8 cellular contexts compared by ENCODE assay signal in the genomic region with DNA sequence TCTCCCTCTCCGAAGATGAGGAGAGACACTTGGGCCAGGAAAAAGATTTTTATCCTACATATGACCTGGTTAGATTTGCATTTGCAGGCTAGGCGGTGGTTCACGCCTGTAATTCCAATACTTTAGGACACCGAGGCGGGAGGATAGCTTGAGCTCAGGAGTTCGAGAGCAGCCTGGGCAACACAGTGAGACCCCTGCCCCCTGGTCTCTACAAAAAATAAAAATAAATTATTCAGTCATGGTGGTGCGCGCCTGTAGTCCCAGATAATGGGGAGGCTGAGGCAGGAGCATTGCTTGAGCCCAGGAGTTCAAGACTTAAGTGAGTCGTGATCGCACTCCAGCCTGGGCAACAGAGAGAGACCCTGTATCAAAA. TPM values are rescaled to one million over a fixed set of nuclear protein-coding genes. Genes with fewer than 3 reads are reported as not detected.
DNase-seq lines count a peak whose midpoint lies in the region; TF ChIP-seq lines count a peak whose summit lies in the region.

No MANE protein-coding gene starts in this region.

- H3K4me3 Mint-ChIP-seq in activated CD4-positive, alpha-beta T cell treated with anti-CD3 and anti-CD28 coated beads, Interleukin-2, amount 10 ng/mL, durations not matched to agents 24 days and 14 days, result peak overlapping the region; percentile 98

- TF ChIP-seq CTCF in liver (IDR thresholded peaks at IDR 0.05; ENCODE audit: low read depth, low read length, missing input control), result no peak

- H3K4me3 ChIP-seq in adipocyte (ENCODE audit: low read length) (peak overlapping the region; percentile 90), liver (ENCODE audit: low read depth in 1 of 3, low read length in 3 of 3) (peak overlapping the region in 2 of 3 donors; percentile 70 to 87)

- no peak for TF ChIP-seq RAD21 in liver (IDR thresholded peaks at IDR 0.05)

- no peak overlapping the region for H3K27ac Mint-ChIP-seq in activated CD4-positive, alpha-beta T cell treated with anti-CD3 and anti-CD28 coated beads, Interleukin-2, amount 10 ng/mL, durations not matched to agents 24 days and 14 days

- no peaks in the 10 kb centered on the region for H3K9me3 ChIP-seq in adipocyte (ENCODE audit: control insufficient read depth, low read length)
- H3K9me3 ChIP-seq in liver (ENCODE audit: control insufficient read depth in 4 of 4, low read length in 3 of 4), result no peaks in the 10 kb centered on the region

- intact Hi-C loops in activated CD4-positive, alpha-beta T cell treated with anti-CD3 and anti-CD28 coated beads, Interleukin-2, amount 10 ng/mL, durations not matched to agents 24 days and 14 days (cut with micrococcal nuclease), result no loop called here

- peaks cover 8% of the 10 kb centered on the region for H3K4me1 Mint-ChIP-seq in activated CD4-positive, alpha-beta T cell treated with anti-CD3 and anti-CD28 coated beads, Interleukin-2, amount 10 ng/mL, durations not matched to agents 24 days and 14 days

- H3K27ac ChIP-seq in liver (ENCODE audit: low read depth in 1 of 2, low read length in 2 of 2), result no peak overlapping the region
- peak overlapping the region; percentile 83 for H3K27ac ChIP-seq in temporal lobe (ENCODE audit: low read depth, low read length)

- H3K9me3 Mint-ChIP-seq in activated CD4-positive, alpha-beta T cell treated with anti-CD3 and anti-CD28 coated beads, Interleukin-2, amount 10 ng/mL, durations not matched to agents 24 days and 14 days, result no peaks in the 10 kb centered on the region

- no peaks in the 10 kb centered on the region for H3K27me3 Mint-ChIP-seq in activated CD4-positive, alpha-beta T cell treated with anti-CD3 and anti-CD28 coated beads, Interleukin-2, amount 10 ng/mL, durations not matched to agents 24 days and 14 days

- peaks cover 6% of the 10 kb centered on the region for H3K36me3 Mint-ChIP-seq in activated CD4-positive, alpha-beta T cell treated with anti-CD3 and anti-CD28 coated beads, Interleukin-2, amount 10 ng/mL, durations not matched to agents 24 days and 14 days (ENCODE audit: low read depth)

- no peak for DNase-seq in activated CD4-positive, alpha-beta T cell treated with anti-CD3 and anti-CD28 coated beads, Interleukin-2, amount 10 ng/mL, durations not matched to agents 24 days and 14 days
- no peak for DNase-seq in activated CD4-positive, alpha-beta T cell treated with anti-CD3 and anti-CD28 coated beads for 48 hours
- DNase-seq in adipocyte (ENCODE audit: low read depth) (no peak), NCI-H2081 (lab: John Stamatoyannopoulos, UW) (no peak), RKO (ENCODE audit: low spot score) (no peak), erythroblast (lab: John Stamatoyannopoulos, UW) (no peak)

- no peak for TF ChIP-seq POLR2A in erythroblast (IDR thresholded peaks at IDR 0.05; ENCODE audit: low read length)

- 81% methylated on average over 10 of the region's 10 CpGs for WGBS in liver

- H3K36me3 ChIP-seq in adipocyte (ENCODE audit: control insufficient read depth, insufficient read depth, low read length, severe bottlenecking) (peaks cover 29% of the 10 kb centered on the region), liver (ENCODE audit: control insufficient read depth in 4 of 4, insufficient read depth in 3 of 4, low read depth in 1 of 4, low read length in 3 of 4) (peaks cover 0 to 17% (median 14%) of the 10 kb centered on the region in 4 donors)

- H3K9ac ChIP-seq in adipocyte (ENCODE audit: low read length), result peak overlapping the region; percentile 95
- H3K9ac ChIP-seq in liver (ENCODE audit: low read depth in 1 of 2, low read length in 2 of 2), result no peak overlapping the region

- peaks cover 13% of the 10 kb centered on the region for H3K4me1 ChIP-seq in adipocyte (ENCODE audit: control insufficient read depth, insufficient read depth, low read length)
- peaks cover 4 to 19% (median 10%) of the 10 kb centered on the region in 4 donors for H3K4me1 ChIP-seq in liver (ENCODE audit: control insufficient read depth in 4 of 4, insufficient read depth in 4 of 4, low read length in 3 of 4)

- no peaks in the 10 kb centered on the region for H3K27me3 ChIP-seq in adipocyte (replicated peaks; ENCODE audit: control insufficient read depth, insufficient read depth, low read length)
- no peaks in the 10 kb centered on the region for H3K27me3 ChIP-seq in liver (ENCODE audit: control insufficient read depth in 4 of 4, insufficient read depth in 4 of 4, low read length in 3 of 4)

TF ChIP-seq in liver, 16 proteins besides CTCF, POLR2A, EP300 and RAD21 (continues in another document):
- no peak for TF ChIP-seq GABPA (IDR thresholded peaks at IDR 0.05 in 1 of 2, conservative IDR thresholded peaks at IDR 0.05 in 1 of 2)
- TF ChIP-seq FOXA2 (IDR thresholded peaks at IDR 0.05), result no peak
- TF ChIP-seq, protein P1, sequence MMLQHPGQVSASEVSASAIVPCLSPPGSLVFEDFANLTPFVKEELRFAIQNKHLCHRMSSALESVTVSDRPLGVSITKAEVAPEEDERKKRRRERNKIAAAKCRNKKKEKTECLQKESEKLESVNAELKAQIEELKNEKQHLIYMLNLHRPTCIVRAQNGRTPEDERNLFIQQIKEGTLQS (IDR thresholded peaks at IDR 0.05), result no peak
- TF ChIP-seq ZBTB33 (IDR thresholded peaks at IDR 0.05), result no peak
- TF ChIP-seq, protein P2, sequence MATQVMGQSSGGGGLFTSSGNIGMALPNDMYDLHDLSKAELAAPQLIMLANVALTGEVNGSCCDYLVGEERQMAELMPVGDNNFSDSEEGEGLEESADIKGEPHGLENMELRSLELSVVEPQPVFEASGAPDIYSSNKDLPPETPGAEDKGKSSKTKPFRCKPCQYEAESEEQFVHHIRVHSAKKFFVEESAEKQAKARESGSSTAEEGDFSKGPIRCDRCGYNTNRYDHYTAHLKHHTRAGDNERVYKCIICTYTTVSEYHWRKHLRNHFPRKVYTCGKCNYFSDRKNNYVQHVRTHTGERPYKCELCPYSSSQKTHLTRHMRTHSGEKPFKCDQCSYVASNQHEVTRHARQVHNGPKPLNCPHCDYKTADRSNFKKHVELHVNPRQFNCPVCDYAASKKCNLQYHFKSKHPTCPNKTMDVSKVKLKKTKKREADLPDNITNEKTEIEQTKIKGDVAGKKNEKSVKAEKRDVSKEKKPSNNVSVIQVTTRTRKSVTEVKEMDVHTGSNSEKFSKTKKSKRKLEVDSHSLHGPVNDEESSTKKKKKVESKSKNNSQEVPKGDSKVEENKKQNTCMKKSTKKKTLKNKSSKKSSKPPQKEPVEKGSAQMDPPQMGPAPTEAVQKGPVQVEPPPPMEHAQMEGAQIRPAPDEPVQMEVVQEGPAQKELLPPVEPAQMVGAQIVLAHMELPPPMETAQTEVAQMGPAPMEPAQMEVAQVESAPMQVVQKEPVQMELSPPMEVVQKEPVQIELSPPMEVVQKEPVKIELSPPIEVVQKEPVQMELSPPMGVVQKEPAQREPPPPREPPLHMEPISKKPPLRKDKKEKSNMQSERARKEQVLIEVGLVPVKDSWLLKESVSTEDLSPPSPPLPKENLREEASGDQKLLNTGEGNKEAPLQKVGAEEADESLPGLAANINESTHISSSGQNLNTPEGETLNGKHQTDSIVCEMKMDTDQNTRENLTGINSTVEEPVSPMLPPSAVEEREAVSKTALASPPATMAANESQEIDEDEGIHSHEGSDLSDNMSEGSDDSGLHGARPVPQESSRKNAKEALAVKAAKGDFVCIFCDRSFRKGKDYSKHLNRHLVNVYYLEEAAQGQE (IDR thresholded peaks at IDR 0.05), result no peak
- no peak for TF ChIP-seq FOXA1 (IDR thresholded peaks at IDR 0.05)
- no peak for TF ChIP-seq MAX (IDR thresholded peaks at IDR 0.05)
- no peak for TF ChIP-seq HNF4A (conservative IDR thresholded peaks at IDR 0.05)
- TF ChIP-seq NR2F2 (IDR thresholded peaks at IDR 0.05), result no peak
- TF ChIP-seq TAF1 (conservative IDR thresholded peaks at IDR 0.05), result no peak
- TF ChIP-seq RXRA (IDR thresholded peaks at IDR 0.05), result no peak
- no peak for TF ChIP-seq JUND (IDR thresholded peaks at IDR 0.05)

RNA-seq across cellular contexts. Expression of gene THAP11, which starts 7.9 kb away (rescaled TPM):
- total RNA-seq in activated CD4-positive, alpha-beta T cell treated with anti-CD3 and anti-CD28 coated beads, Interleukin-2, amount 10 ng/mL, durations not matched to agents 24 days and 14 days, result 46.4 and 48.7 TPM in 2 replicates
- 10 to 100 TPM; 14.1 to 19.7 TPM for total RNA-seq in liver
- 1 to 10 TPM; 6.7 to 9.5 TPM for polyA plus RNA-seq in liver
- total RNA-seq in temporal lobe, result 16.7 TPM

RNA-seq across cellular contexts. Expression of gene NUTF2, which starts 12.5 kb away (rescaled TPM):
- total RNA-seq in activated CD4-positive, alpha-beta T cell treated with anti-CD3 and anti-CD28 coated beads, Interleukin-2, amount 10 ng/mL, durations not matched to agents 24 days and 14 days, result 184 and 188 TPM in 2 replicates
- total RNA-seq in liver (10 to 100 TPM; 27.4 to 69.5 TPM), temporal lobe (58.8 TPM)
- polyA plus RNA-seq in liver, result 10 to 100 TPM; 51.0 to 58.7 TPM

RNA-seq across cellular contexts. Expression of gene CENPT, which starts 13.3 kb away (rescaled TPM):
- total RNA-seq in activated CD4-positive, alpha-beta T cell treated with anti-CD3 and anti-CD28 coated beads, Interleukin-2, amount 10 ng/mL, durations not matched to agents 24 days and 14 days, result 37.0 and 44.5 TPM in 2 replicates
- total RNA-seq in liver, result 10 to 100 TPM; 15.9 to 22.7 TPM
- 10 to 100 TPM; 11.4 to 26.9 TPM for polyA plus RNA-seq in liver
- total RNA-seq in temporal lobe, result 23.8 TPM

RNA-seq across cellular contexts. Expression of gene TSNAXIP1, which starts 27.5 kb away (rescaled TPM):
- total RNA-seq in activated CD4-positive, alpha-beta T cell treated with anti-CD3 and anti-CD28 coated beads, Interleukin-2, amount 10 ng/mL, durations not matched to agents 24 days and 14 days, result 0.65 and 0.80 TPM in 2 replicates
- total RNA-seq in liver, result under 1 TPM; 0.09 to 0.75 TPM
- polyA plus RNA-seq in liver, result 1 to 10 TPM in 1 of 2 donors, under 1 TPM in 1; 0.62 to 1.5 TPM
- 3.0 TPM for total RNA-seq in temporal lobe

RNA-seq across cellular contexts. Expression of gene RANBP10, which starts 27.9 kb away (rescaled TPM):
- 18.2 and 18.6 TPM in 2 replicates for total RNA-seq in activated CD4-positive, alpha-beta T cell treated with anti-CD3 and anti-CD28 coated beads, Interleukin-2, amount 10 ng/mL, durations not matched to agents 24 days and 14 days
- 10 to 100 TPM in 1 of 2 donors, 1 to 10 TPM in 1; 9.8 to 12.8 TPM for total RNA-seq in liver
- 10 to 100 TPM; 14.9 to 15.5 TPM for polyA plus RNA-seq in liver
- total RNA-seq in temporal lobe, result 3.9 TPM
